Comparison of ENCODE assay signal across 8 cellular contexts in the genomic region with DNA sequence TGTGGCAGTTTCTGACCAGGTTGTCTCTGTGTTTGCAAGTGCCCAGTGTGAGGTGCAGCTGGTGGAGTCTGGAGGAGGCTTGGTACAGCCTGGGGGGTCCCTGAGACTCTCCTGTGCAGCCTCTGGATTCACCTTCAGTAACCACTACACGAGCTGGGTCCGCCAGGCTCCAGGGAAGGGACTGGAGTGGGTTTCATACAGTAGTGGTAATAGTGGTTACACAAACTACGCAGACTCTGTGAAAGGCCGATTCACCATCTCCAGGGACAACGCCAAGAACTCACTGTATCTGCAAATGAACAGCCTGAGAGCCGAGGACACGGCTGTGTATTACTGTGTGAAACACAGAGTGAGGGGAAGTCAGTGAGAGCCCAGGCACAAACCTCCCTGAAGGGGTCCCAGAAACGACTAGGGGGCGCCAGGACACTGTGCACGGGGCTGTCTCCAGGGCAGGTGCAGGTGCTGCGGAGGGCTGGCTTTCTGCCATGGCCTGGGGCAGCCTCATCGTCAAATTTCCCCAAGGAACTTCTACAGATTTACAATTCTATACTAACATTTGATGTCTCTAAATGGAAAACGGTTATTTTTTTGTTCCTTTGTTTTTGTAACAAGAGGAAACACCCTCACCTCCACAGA.
A peak's percentile ranks its signal among the peaks of the same experiment; 100 is the strongest.
DNase-seq lines count a peak whose midpoint lies in the region; ATAC-seq and TF ChIP-seq lines count a peak whose summit lies in the region.
"Not testable (repeated sequence)": the region's sequence is repeated elsewhere in the genome, so short reads cannot be mapped to it uniquely, and the experiment has no call there.

No MANE protein-coding gene starts in this region.

- ATAC-seq in activated T-cell treated with anti-CD3 and anti-CD28 coated beads, Interleukin-2, amount 50 U/mL, for 4 hours, result peak in 1 of 2 donors; percentile 60

- WGBS in endodermal cell (ENCODE audit: insufficient coverage in 1 of 2, insufficient read length in 1 of 2), 2 experiments, result 10 to 74% methylated on average over 2 to 10 of the region's 13 CpGs
- 37% methylated on average over 13 of the region's 13 CpGs for WGBS in sigmoid colon, 2 donors

- H3K27ac Mint-ChIP-seq in endodermal cell, result not testable (repeated sequence)

- DNase-seq in DMS 273 (lab: John Stamatoyannopoulos, UW; ENCODE audit: unreplicated experiment) (peak; percentile 0), Peyer's patch (peak in 2 of 3 donors; percentile 11 to 24), endodermal cell (peak; percentile 4), sigmoid colon (peak; percentile 40)
- DNase-seq in activated CD4-positive, alpha-beta T cell treated with anti-CD3 and anti-CD28 coated beads, Interleukin-2, amount 50 U/mL, for 48 hours, result peak; percentile 23 to 42
- peak; percentile 24 for DNase-seq in activated T-cell treated with anti-CD3 and anti-CD28 coated beads, Interleukin-2, amount 50 U/mL, for 4 hours
- peak; percentile 64 for DNase-seq in stimulated activated CD8-positive, alpha-beta memory T cell treated with anti-CD3 and anti-CD28 coated beads, Interleukin-4, amount 100 ng/mL, for 48 hours

- peak; percentile 53 for TF ChIP-seq CTCF in Loucy (conservative IDR thresholded peaks at IDR 0.05; ENCODE audit: low read length)
- TF ChIP-seq CTCF in Peyer's patch (IDR thresholded peaks at IDR 0.05); endodermal cell (conservative IDR thresholded peaks at IDR 0.05); sigmoid colon (IDR thresholded peaks at IDR 0.05): not testable (repeated sequence)

- intact Hi-C loops in sigmoid colon (cut with DNase I), result not testable (repeated sequence)

- not testable (repeated sequence) for H3K36me3 Mint-ChIP-seq in activated T-cell treated with anti-CD3 and anti-CD28 coated beads, Interleukin-2, amount 50 U/mL, for 4 hours (ENCODE audit: insufficient read depth); endodermal cell (ENCODE audit: low read depth)

- H3K4me1 Mint-ChIP-seq in activated T-cell treated with anti-CD3 and anti-CD28 coated beads, Interleukin-2, amount 50 U/mL, for 4 hours (ENCODE audit: low read depth); endodermal cell: not testable (repeated sequence)

- H3K79me2 ChIP-seq in Loucy (ENCODE audit: insufficient read depth, low read length), result not testable (repeated sequence)

- H3F3A ChIP-seq in Loucy (ENCODE audit: low read depth), result not testable (repeated sequence)

- H3K27me3 ChIP-seq in Loucy (ENCODE audit: insufficient read depth, low read length, poor library complexity, severe bottlenecking); Peyer's patch; endodermal cell (ENCODE audit: control insufficient read depth, insufficient read depth, low read length, poor library complexity, severe bottlenecking); sigmoid colon: not testable (repeated sequence)

- H3K9me3 Mint-ChIP-seq in activated T-cell treated with anti-CD3 and anti-CD28 coated beads, Interleukin-2, amount 50 U/mL, for 4 hours; endodermal cell: not testable (repeated sequence)

- not testable (repeated sequence) for H3K9me2 ChIP-seq in Loucy (replicated peaks; ENCODE audit: low read depth, low read length)

- not testable (repeated sequence) for H3K27ac ChIP-seq in Peyer's patch; endodermal cell (ENCODE audit: low read depth, low read length); sigmoid colon

- H3K4me3 ChIP-seq in Loucy (ENCODE audit: low read length, poor library complexity, severe bottlenecking); Peyer's patch; endodermal cell (ENCODE audit: low read length); sigmoid colon: not testable (repeated sequence)

- not testable (repeated sequence) for H3K4me2 ChIP-seq in Loucy (ENCODE audit: low read depth, low read length, poor library complexity, severe bottlenecking)

- TF ChIP-seq EP300 in sigmoid colon (IDR thresholded peaks at IDR 0.05), result not testable (repeated sequence)

- not testable (repeated sequence) for H3K4me3 Mint-ChIP-seq in activated T-cell treated with anti-CD3 and anti-CD28 coated beads, Interleukin-2, amount 50 U/mL, for 4 hours; endodermal cell

- H2AFZ ChIP-seq in Loucy (ENCODE audit: low read length), result not testable (repeated sequence)

- not testable (repeated sequence) for H3K36me3 ChIP-seq in Loucy (ENCODE audit: insufficient read depth, low read length); Peyer's patch; endodermal cell (ENCODE audit: control insufficient read depth, insufficient read depth, low read length); sigmoid colon

- H4K20me1 ChIP-seq in Loucy (ENCODE audit: insufficient read depth, low read length, poor library complexity, severe bottlenecking), result not testable (repeated sequence)

- H3K9ac ChIP-seq in Loucy (ENCODE audit: low read depth, low read length, poor library complexity, severe bottlenecking); endodermal cell (ENCODE audit: extremely low read depth, low read length, poor library complexity, severe bottlenecking): not testable (repeated sequence)

- not testable (repeated sequence) for H3K4me1 ChIP-seq in Loucy (ENCODE audit: insufficient read depth, low read length, poor library complexity, severe bottlenecking); Peyer's patch; endodermal cell (ENCODE audit: control insufficient read depth, insufficient read depth, low read length); sigmoid colon

- not testable (repeated sequence) for H3K27me3 Mint-ChIP-seq in activated T-cell treated with anti-CD3 and anti-CD28 coated beads, Interleukin-2, amount 50 U/mL, for 4 hours (ENCODE audit: low read depth); endodermal cell (ENCODE audit: insufficient read depth)

- not testable (repeated sequence) for H3K9me3 ChIP-seq in Loucy (ENCODE audit: insufficient read depth, low read depth, low read length); Peyer's patch; endodermal cell (ENCODE audit: control insufficient read depth, low read length); sigmoid colon

- TF ChIP-seq POLR2A in Peyer's patch (IDR thresholded peaks at IDR 0.05); sigmoid colon (IDR thresholded peaks at IDR 0.05): not testable (repeated sequence)

Comparison
In these comparisons a context has a peak if more than half of its experiments do, and no peak if none do; other contexts are left out.
1. DNase-seq: peak in every context shown above with its lines; median percentile 64 in stimulated activated CD8-positive, alpha-beta memory T cell treated with anti-CD3 and anti-CD28 coated beads, Interleukin-4, amount 100 ng/mL, for 48 hours; 40 in sigmoid colon; 32 in activated CD4-positive, alpha-beta T cell treated with anti-CD3 and anti-CD28 coated beads, Interleukin-2, amount 50 U/mL, for 48 hours; 24 in activated T-cell treated with anti-CD3 and anti-CD28 coated beads, Interleukin-2, amount 50 U/mL, for 4 hours; 18 in Peyer's patch; 4 in endodermal cell; 0 in DMS 273.